Comparison of ENCODE assay signal across 10 cellular contexts in the genomic region with DNA sequence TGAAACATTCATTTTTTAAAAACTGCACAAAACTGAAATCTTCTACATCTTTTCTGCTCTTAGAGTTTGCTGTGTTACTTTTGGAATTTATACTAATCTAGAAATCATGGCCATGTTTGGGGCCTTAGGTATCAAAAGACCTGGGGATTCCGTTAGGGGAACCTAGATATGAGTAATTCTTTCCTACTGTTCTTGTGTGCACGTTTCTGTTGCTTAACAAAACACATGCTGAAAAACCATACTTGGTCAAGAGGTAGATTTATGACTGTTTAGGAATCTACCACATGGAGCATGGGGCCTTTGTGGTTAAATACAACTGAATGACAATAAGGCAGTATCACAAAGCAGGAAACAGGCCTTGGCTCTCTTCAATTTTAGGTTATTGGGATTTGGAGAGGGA.
DNase-seq lines count a peak whose midpoint lies in the region; ATAC-seq and TF ChIP-seq lines count a peak whose summit lies in the region.
"Had no signal": no experiment of that assay in that cellular context is flagged by ENCODE, and none has a peak within 500 bp of the region (broad histone marks: within the 10 kb centered on the region; RNA-seq: fewer than 3 reads in every experiment).

No MANE protein-coding gene starts in this region.

- H3K4me3 Mint-ChIP-seq in activated naive CD4-positive, alpha-beta T cell treated with anti-CD3 and anti-CD28 coated beads for 36 hours, result no peak overlapping the region
- no peak overlapping the region for H3K4me3 Mint-ChIP-seq in activated naive CD4-positive, alpha-beta T cell treated with anti-CD3 and anti-CD28 coated beads, Interleukin-2, amount 10 ng/mL, durations not matched to agents 7 days and 5 days
- H3K4me3 Mint-ChIP-seq in stimulated activated naive CD8-positive, alpha-beta T cell treated with anti-CD3 and anti-CD28 coated beads, Interleukin-15, Interleukin-2, amounts not matched to agents 100 ng/mL and 50 ng/mL, for 24 hours, result peak overlapping the region; percentile 58
- H3K4me3 Mint-ChIP-seq: B cell had no signal

- H3K27ac ChIP-seq in SK-N-SH (ENCODE audit: low read depth in 2 of 2, low read length in 1 of 2), result no peak overlapping the region
- H3K27ac ChIP-seq: SJSA1 had no signal

- H3K27me3 ChIP-seq in SK-N-SH (ENCODE audit: insufficient read depth), result no peaks in the 10 kb centered on the region
- H3K27me3 ChIP-seq: SJSA1 had no signal

- H2AFZ ChIP-seq in SK-N-SH (ENCODE audit: low read depth), result no peak overlapping the region

- no peaks in the 10 kb centered on the region for H3K4me1 ChIP-seq in SK-N-SH (ENCODE audit: control insufficient read depth in 1 of 2, insufficient read depth in 2 of 2, low read depth in 1 of 2, low read length in 1 of 2)
- H3K4me1 ChIP-seq: SJSA1 had no signal

- TF ChIP-seq CTCF in SK-N-SH (IDR thresholded peaks at IDR 0.05), result no peak

- H3F3A ChIP-seq in SK-N-SH (replicated peaks; ENCODE audit: insufficient read depth), result no peaks in the 10 kb centered on the region

- no peaks in the 10 kb centered on the region for H3K36me3 ChIP-seq in SK-N-SH (replicated peaks in 1 of 2; ENCODE audit: control insufficient read depth in 1 of 2, insufficient read depth in 2 of 2, low read length in 1 of 2)
- H3K36me3 ChIP-seq: SJSA1 had no signal

- no peaks in the 10 kb centered on the region for H3K9me3 ChIP-seq in SK-N-SH
- H3K9me3 ChIP-seq: SJSA1 had no signal

- no peaks in the 10 kb centered on the region for H3K9me2 ChIP-seq in SK-N-SH

- no peak for TF ChIP-seq RAD21 in SK-N-SH (IDR thresholded peaks at IDR 0.05; ENCODE audit: low read length)

- no peak overlapping the region for H3K4me2 ChIP-seq in SK-N-SH

- peak; percentile 76 for ATAC-seq in HG02981 (IDR thresholded peaks at IDR 0.05; ENCODE audit: unreplicated experiment)

- peaks cover 19% of the 10 kb centered on the region for H3K4me1 Mint-ChIP-seq in activated naive CD4-positive, alpha-beta T cell treated with anti-CD3 and anti-CD28 coated beads for 36 hours (ENCODE audit: low read depth)
- H3K4me1 Mint-ChIP-seq in activated naive CD4-positive, alpha-beta T cell treated with anti-CD3 and anti-CD28 coated beads, Interleukin-2, amount 10 ng/mL, durations not matched to agents 7 days and 5 days, result no peaks in the 10 kb centered on the region
- H3K4me1 Mint-ChIP-seq in stimulated activated naive CD8-positive, alpha-beta T cell treated with anti-CD3 and anti-CD28 coated beads, Interleukin-15, Interleukin-2, amounts not matched to agents 100 ng/mL and 50 ng/mL, for 24 hours (ENCODE audit: low read depth), result peaks cover 38% of the 10 kb centered on the region
- H3K4me1 Mint-ChIP-seq: B cell had no signal

- CTCF ChIA-PET in activated naive CD4-positive, alpha-beta T cell treated with anti-CD3 and anti-CD28 coated beads for 36 hours (lab: Charles Lee), result no interaction called here
- CTCF ChIA-PET in activated naive CD4-positive, alpha-beta T cell treated with anti-CD3 and anti-CD28 coated beads, Interleukin-2, amount 10 ng/mL, durations not matched to agents 7 days and 5 days (lab: Charles Lee), result no interaction called here
- CTCF ChIA-PET in SK-N-SH (lab: Yijun Ruan, JAX), result no interaction called here

- DNase-seq in activated naive CD4-positive, alpha-beta T cell treated with anti-CD3 and anti-CD28 coated beads for 36 hours, result peak; percentile 28
- DNase-seq in activated naive CD4-positive, alpha-beta T cell treated with anti-CD3 and anti-CD28 coated beads, Interleukin-2, amount 10 ng/mL, durations not matched to agents 7 days and 5 days, result no peak
- DNase-seq in SKM-1 treated with dmso at 0.1 percent for 144 hours (lab: John Stamatoyannopoulos, UW; ENCODE audit: unreplicated experiment) (peak; percentile 63), SK-N-SH (no peak), amygdala (lab: John Stamatoyannopoulos, UW) (no peak), NCI-H446 treated with DMSO at 0.1 percent for 48 hours (lab: John Stamatoyannopoulos, UW) (no peak)

- POLR2A ChIA-PET in SK-N-SH (lab: Yijun Ruan, JAX), result no interaction called here

- no peak overlapping the region for H3K4me3 ChIP-seq in SK-N-SH (ENCODE audit: low read depth in 2 of 2, low read length in 1 of 2)
- H3K4me3 ChIP-seq: SJSA1 had no signal

- WGBS in SK-N-SH (ENCODE audit: low lambda C conversion rate), result 0% methylated on average over 2 of the region's 2 CpGs

- peak overlapping the region; percentile 36 for H3K27ac Mint-ChIP-seq in activated naive CD4-positive, alpha-beta T cell treated with anti-CD3 and anti-CD28 coated beads for 36 hours
- no peak overlapping the region for H3K27ac Mint-ChIP-seq in activated naive CD4-positive, alpha-beta T cell treated with anti-CD3 and anti-CD28 coated beads, Interleukin-2, amount 10 ng/mL, durations not matched to agents 7 days and 5 days
- peak overlapping the region; percentile 61 for H3K27ac Mint-ChIP-seq in stimulated activated naive CD8-positive, alpha-beta T cell treated with anti-CD3 and anti-CD28 coated beads, Interleukin-15, Interleukin-2, amounts not matched to agents 100 ng/mL and 50 ng/mL, for 24 hours
- H3K27ac Mint-ChIP-seq: B cell had no signal

- peaks cover 5% of the 10 kb centered on the region for H3K9me3 Mint-ChIP-seq in activated naive CD4-positive, alpha-beta T cell treated with anti-CD3 and anti-CD28 coated beads for 36 hours
- no peaks in the 10 kb centered on the region for H3K9me3 Mint-ChIP-seq in activated naive CD4-positive, alpha-beta T cell treated with anti-CD3 and anti-CD28 coated beads, Interleukin-2, amount 10 ng/mL, durations not matched to agents 7 days and 5 days
- H3K9me3 Mint-ChIP-seq in stimulated activated naive CD8-positive, alpha-beta T cell treated with anti-CD3 and anti-CD28 coated beads, Interleukin-15, Interleukin-2, amounts not matched to agents 100 ng/mL and 50 ng/mL, for 24 hours, result peaks cover 6% of the 10 kb centered on the region

- H3K27me3 Mint-ChIP-seq in activated naive CD4-positive, alpha-beta T cell treated with anti-CD3 and anti-CD28 coated beads for 36 hours (ENCODE audit: low read depth), result no peaks in the 10 kb centered on the region
- H3K27me3 Mint-ChIP-seq in activated naive CD4-positive, alpha-beta T cell treated with anti-CD3 and anti-CD28 coated beads, Interleukin-2, amount 10 ng/mL, durations not matched to agents 7 days and 5 days, result no peaks in the 10 kb centered on the region
- H3K27me3 Mint-ChIP-seq in stimulated activated naive CD8-positive, alpha-beta T cell treated with anti-CD3 and anti-CD28 coated beads, Interleukin-15, Interleukin-2, amounts not matched to agents 100 ng/mL and 50 ng/mL, for 24 hours, result no peaks in the 10 kb centered on the region
- H3K27me3 Mint-ChIP-seq: B cell had no signal

- no peaks in the 10 kb centered on the region for H3K79me2 ChIP-seq in SK-N-SH (ENCODE audit: insufficient read depth)

- H3K36me3 Mint-ChIP-seq in activated naive CD4-positive, alpha-beta T cell treated with anti-CD3 and anti-CD28 coated beads for 36 hours (ENCODE audit: low read depth), result no peaks in the 10 kb centered on the region
- no peaks in the 10 kb centered on the region for H3K36me3 Mint-ChIP-seq in activated naive CD4-positive, alpha-beta T cell treated with anti-CD3 and anti-CD28 coated beads, Interleukin-2, amount 10 ng/mL, durations not matched to agents 7 days and 5 days
- H3K36me3 Mint-ChIP-seq in stimulated activated naive CD8-positive, alpha-beta T cell treated with anti-CD3 and anti-CD28 coated beads, Interleukin-15, Interleukin-2, amounts not matched to agents 100 ng/mL and 50 ng/mL, for 24 hours (ENCODE audit: low read depth), result no peaks in the 10 kb centered on the region

- no peaks in the 10 kb centered on the region for H4K20me1 ChIP-seq in SK-N-SH (ENCODE audit: insufficient read depth)

- intact Hi-C loops in activated naive CD4-positive, alpha-beta T cell treated with anti-CD3 and anti-CD28 coated beads for 36 hours (cut with micrococcal nuclease), result loop anchor here (1.0 to 5.0 kb wide), 10 partner anchors 16 to 1055 kb away; a partner anchor contains a TSS

- H3K9ac ChIP-seq in SK-N-SH, result no peak overlapping the region

- TF ChIP-seq EP300 in SK-N-SH (IDR thresholded peaks at IDR 0.05; ENCODE audit: borderline replicate concordance in 1 of 2, low read depth in 1 of 2, low read length in 1 of 2), result no peak

TF ChIP-seq in SK-N-SH, 30 proteins besides CTCF, POLR2A, EP300 and RAD21:
- TF ChIP-seq RXRA (IDR thresholded peaks at IDR 0.05; ENCODE audit: borderline replicate concordance, low read depth) (no peak), FOSL2 (IDR thresholded peaks at IDR 0.05; ENCODE audit: borderline replicate concordance, low read depth) (no peak), EZH2phosphoT487 (IDR thresholded peaks at IDR 0.05; ENCODE audit: borderline replicate concordance, low read depth) (no peak), JUND (IDR thresholded peaks at IDR 0.05) (no peak), ELF1 (IDR thresholded peaks at IDR 0.05) (no peak), MEF2A (IDR thresholded peaks at IDR 0.05; ENCODE audit: borderline replicate concordance, low read depth) (no peak), FOXJ3 (CRISPR knock-in tag; IDR thresholded peaks at IDR 0.05) (no peak), RCOR1 (IDR thresholded peaks at IDR 0.05; ENCODE audit: low read length) (no peak), NFIC (IDR thresholded peaks at IDR 0.05; ENCODE audit: borderline replicate concordance) (no peak)
- TF ChIP-seq, protein P1, sequence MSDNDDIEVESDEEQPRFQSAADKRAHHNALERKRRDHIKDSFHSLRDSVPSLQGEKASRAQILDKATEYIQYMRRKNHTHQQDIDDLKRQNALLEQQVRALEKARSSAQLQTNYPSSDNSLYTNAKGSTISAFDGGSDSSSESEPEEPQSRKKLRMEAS (IDR thresholded peaks at IDR 0.05; ENCODE audit: low read depth), result no peak
- TF ChIP-seq, protein P2, sequence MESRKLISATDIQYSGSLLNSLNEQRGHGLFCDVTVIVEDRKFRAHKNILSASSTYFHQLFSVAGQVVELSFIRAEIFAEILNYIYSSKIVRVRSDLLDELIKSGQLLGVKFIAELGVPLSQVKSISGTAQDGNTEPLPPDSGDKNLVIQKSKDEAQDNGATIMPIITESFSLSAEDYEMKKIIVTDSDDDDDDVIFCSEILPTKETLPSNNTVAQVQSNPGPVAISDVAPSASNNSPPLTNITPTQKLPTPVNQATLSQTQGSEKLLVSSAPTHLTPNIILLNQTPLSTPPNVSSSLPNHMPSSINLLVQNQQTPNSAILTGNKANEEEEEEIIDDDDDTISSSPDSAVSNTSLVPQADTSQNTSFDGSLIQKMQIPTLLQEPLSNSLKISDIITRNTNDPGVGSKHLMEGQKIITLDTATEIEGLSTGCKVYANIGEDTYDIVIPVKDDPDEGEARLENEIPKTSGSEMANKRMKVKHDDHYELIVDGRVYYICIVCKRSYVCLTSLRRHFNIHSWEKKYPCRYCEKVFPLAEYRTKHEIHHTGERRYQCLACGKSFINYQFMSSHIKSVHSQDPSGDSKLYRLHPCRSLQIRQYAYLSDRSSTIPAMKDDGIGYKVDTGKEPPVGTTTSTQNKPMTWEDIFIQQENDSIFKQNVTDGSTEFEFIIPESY (IDR thresholded peaks at IDR 0.05; ENCODE audit: borderline replicate concordance, low read depth), result no peak
TF ChIP-seq in SK-N-SH: peak in this region for 0.

Comparison
In these comparisons a context has a peak if more than half of its experiments do, and no peak if none do; other contexts are left out.
1. DNase-seq: peak in activated naive CD4-positive, alpha-beta T cell treated with anti-CD3 and anti-CD28 coated beads for 36 hours (single experiment) and SKM-1 treated with dmso at 0.1 percent for 144 hours (single experiment); none in activated naive CD4-positive, alpha-beta T cell treated with anti-CD3 and anti-CD28 coated beads, Interleukin-2, amount 10 ng/mL, durations not matched to agents 7 days and 5 days (single experiment), SK-N-SH (single experiment), amygdala (0 of 56) and NCI-H446 treated with DMSO at 0.1 percent for 48 hours (single experiment).